In the genomic region with DNA sequence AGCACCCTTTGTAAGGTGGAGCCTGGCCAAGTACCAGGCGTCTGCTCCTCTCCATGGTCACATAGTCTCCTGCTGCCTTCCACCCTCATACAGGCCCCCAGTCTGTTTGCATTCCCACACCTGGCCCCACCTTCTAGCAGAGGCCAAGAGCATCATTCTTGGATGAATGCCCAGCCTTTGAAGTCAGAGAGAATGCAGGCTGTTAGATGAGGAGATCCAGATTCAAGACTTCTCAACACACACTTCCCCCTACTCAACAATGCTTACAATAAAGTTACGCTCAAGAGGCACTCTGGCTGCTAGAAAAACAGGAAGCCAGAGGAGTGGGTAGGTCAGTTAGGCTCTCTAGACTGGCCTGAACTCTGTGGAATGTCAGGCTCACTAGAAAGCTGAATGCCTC, we compare ENCODE assay signal across 18 cellular contexts. TPM values are rescaled to one million over a fixed set of nuclear protein-coding genes. Genes with fewer than 3 reads are reported as not detected.
DNase-seq lines count a peak whose midpoint lies in the region; ATAC-seq and TF ChIP-seq lines count a peak whose summit lies in the region.
"Had no signal": no experiment of that assay in that cellular context is flagged by ENCODE, and none has a peak within 500 bp of the region (broad histone marks: within the 10 kb centered on the region; RNA-seq: fewer than 3 reads in every experiment).

No MANE protein-coding gene starts in this region.

- no peak for TF ChIP-seq CTCF in left ventricle myocardium inferior (IDR thresholded peaks at IDR 0.05; ENCODE audit: borderline replicate concordance)
- TF ChIP-seq CTCF in body of pancreas (IDR thresholded peaks at IDR 0.05), result no peak

- intact Hi-C loops in left ventricle myocardium inferior (cut with micrococcal nuclease), result no loop called here
- intact Hi-C loops in cardiac septum (cut with DNase I), result no loop called here
- intact Hi-C loops in body of pancreas (cut with DNase I), result no loop called here

- H3K9me3 ChIP-seq in left ventricle myocardium inferior (replicated peaks) (no peaks in the 10 kb centered on the region), body of pancreas (no peaks in the 10 kb centered on the region)
- H3K9me3 ChIP-seq: psoas muscle had no signal

- ATAC-seq in body of pancreas, result no peak
- ATAC-seq in HG02938 (IDR thresholded peaks at IDR 0.05; ENCODE audit: unreplicated experiment), result no peak
- ATAC-seq: naive thymus-derived CD8-positive, alpha-beta T cell; psoas muscle had no signal

- H3K27me3 ChIP-seq in left ventricle myocardium inferior (ENCODE audit: low read depth) (no peaks in the 10 kb centered on the region), body of pancreas (no peaks in the 10 kb centered on the region)

- H3K4me3 ChIP-seq in left ventricle myocardium inferior, result no peak overlapping the region
- no peak overlapping the region for H3K4me3 ChIP-seq in body of pancreas
- H3K4me3 ChIP-seq: psoas muscle had no signal

- no peak for TF ChIP-seq POLR2A in body of pancreas (IDR thresholded peaks at IDR 0.05)

- WGBS in body of pancreas, 2 donors, result 55 to 70% methylated on average over 2 of the region's 2 CpGs

- peaks cover 29% of the 10 kb centered on the region for H3K4me1 ChIP-seq in left ventricle myocardium inferior
- H3K4me1 ChIP-seq in body of pancreas, result peaks cover 9% of the 10 kb centered on the region
- H3K4me1 ChIP-seq: psoas muscle had no signal

- H3K27ac ChIP-seq in left ventricle myocardium inferior (replicated peaks) (peak overlapping the region; percentile 46), body of pancreas (no peak overlapping the region)
- H3K27ac ChIP-seq: psoas muscle had no signal

- DNase-seq in left ventricle myocardium inferior (no peak), cardiac septum (ENCODE audit: low spot score) (no peak), body of pancreas (peak; percentile 10 to 52 (median 36)), left kidney (ENCODE audit: low read depth, low spot score) (peak; percentile 29), A172 (ENCODE audit: low spot score) (no peak)
- no peak for DNase-seq in activated naive CD4-positive, alpha-beta T cell treated with anti-CD3 and anti-CD28 coated beads, Interleukin-2, amount 50 U/mL, for 16 hours
- DNase-seq in activated naive CD4-positive, alpha-beta T cell (lab: John Stamatoyannopoulos, UW), result no peak
- DNase-seq: activated CD4-positive, alpha-beta T cell treated with anti-CD3 and anti-CD28 coated beads for 1 hour; activated CD8-positive, alpha-beta memory T cell treated with anti-CD3 and anti-CD28 coated beads, Interleukin-2, amount 50 U/mL, for 48 hours; cerebellar nuclear complex; GF-D8; kidney glomerular epithelial cell; naive thymus-derived CD8-positive, alpha-beta T cell; NCI-H1930; psoas muscle; SHP77 had no signal

- H3K36me3 ChIP-seq in left ventricle myocardium inferior (no peaks in the 10 kb centered on the region), body of pancreas (replicated peaks in 1 of 2; ENCODE audit: insufficient read depth in 1 of 2, low read depth in 2 of 2) (no peaks in the 10 kb centered on the region)

RNA-seq across cellular contexts. Expression of gene SHROOM4, which starts 43.3 kb away (rescaled TPM):
- 10.5 TPM for total RNA-seq in left ventricle myocardium inferior
- 8.6 TPM for total RNA-seq in cardiac septum
- 1 to 10 TPM; 1.6 to 2.6 TPM for total RNA-seq in body of pancreas
- total RNA-seq in A172 (2014; rRNA removed; shearing (Covaris generic)), result not detected in 2 replicates
- total RNA-seq: naive thymus-derived CD8-positive, alpha-beta T cell; T-helper 2 cell treated with Interferon-gamma antibody and Interleukin-4, amounts not matched to agents 100 ng/mL and 5 ng/mL, for 36 hours had no signal

Comparison
In these comparisons a context has a peak if more than half of its experiments do, and no peak if none do; other contexts are left out.
1. DNase-seq: peak in body of pancreas (4 of 4) and left kidney (single experiment); none in left ventricle myocardium inferior (single experiment), cardiac septum (single experiment), activated naive CD4-positive, alpha-beta T cell treated with anti-CD3 and anti-CD28 coated beads, Interleukin-2, amount 50 U/mL, for 16 hours (single experiment), activated naive CD4-positive, alpha-beta T cell (0 of 4) and A172 (single experiment).